8 cellular contexts compared by ENCODE assay signal in the genomic region with DNA sequence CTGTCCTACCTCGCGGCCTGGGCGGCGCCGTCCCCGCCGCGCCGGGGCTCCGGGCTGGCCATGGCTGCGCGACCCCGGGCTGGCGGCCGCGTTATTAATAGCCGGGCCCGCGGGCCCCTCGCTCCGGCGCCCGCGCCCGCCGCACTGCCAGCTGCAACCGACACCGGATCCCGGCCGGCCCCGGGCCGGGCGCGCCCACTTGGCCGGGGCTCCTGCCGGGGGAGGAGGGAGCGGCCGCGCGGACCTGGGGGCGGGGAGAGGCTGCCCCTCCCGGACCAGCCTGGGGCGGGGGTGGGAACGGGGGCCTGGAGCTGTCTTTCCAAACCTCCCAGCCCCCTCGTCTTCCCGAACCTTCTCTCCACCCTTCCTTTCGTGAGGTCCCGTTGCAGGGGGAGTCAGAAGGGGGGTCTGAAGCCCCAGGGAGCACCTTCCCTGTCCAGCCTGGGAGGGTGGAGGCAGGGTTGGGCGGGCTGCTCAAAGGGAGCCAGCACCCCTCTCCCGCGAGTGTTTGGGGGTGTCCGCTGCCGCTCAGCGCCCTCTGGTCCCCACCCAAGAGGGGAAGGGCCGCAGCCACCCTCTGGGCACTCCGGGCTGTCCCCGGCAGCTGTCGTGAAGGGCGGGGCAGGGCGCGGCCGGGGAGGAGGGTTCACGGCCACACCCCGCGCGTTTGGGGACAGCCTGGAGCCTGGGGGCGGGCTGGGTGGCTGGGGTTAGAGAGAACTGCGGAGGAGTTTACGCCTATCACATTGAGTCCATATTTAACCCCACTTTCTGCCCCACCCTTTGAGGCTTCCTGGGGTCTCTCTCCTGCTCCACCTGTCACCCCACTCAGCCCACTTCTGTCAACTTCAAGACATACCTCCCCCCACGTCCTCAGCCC. TPM values are rescaled to one million over a fixed set of nuclear protein-coding genes. Genes with fewer than 3 reads are reported as not detected.
DNase-seq lines count a peak whose midpoint lies in the region; ATAC-seq and TF ChIP-seq lines count a peak whose summit lies in the region.

TSS of gene SYNC (minus strand) at position 172 of the 880 bp plus-strand sequence. CDS start at position 62, 110 bp downstream.

- H3K9me3 ChIP-seq in CD8-positive, alpha-beta memory T cell (ENCODE audit: low read length) = no peaks in the 10 kb centered on the region
- H3K9me3 ChIP-seq in HUES64 (ENCODE audit: insufficient read depth, low read depth, low read length) = no peaks in the 10 kb centered on the region
- H3K9me3 ChIP-seq in parathyroid adenoma (ENCODE audit: control insufficient read depth, low read length) = no peaks in the 10 kb centered on the region

- H3K36me3 Mint-ChIP-seq in CD8-positive, alpha-beta memory T cell = peaks cover 0 to 3% (median 0%) of the 10 kb centered on the region in 3 donors

- DNase-seq in CD8-positive, alpha-beta memory T cell = no peak
- DNase-seq in amniotic stem cell (lab: John Stamatoyannopoulos, UW) = peak; percentile 55
- peak; percentile 82 for DNase-seq in cardiac septum (ENCODE audit: low spot score)

- CTCF ChIA-PET in CD8-positive, alpha-beta memory T cell (lab: Charles Lee) = interaction anchor here (2.9 kb wide), 1 partner anchor 9 kb away, joined by 14 read pairs; no protein-coding TSS in a partner anchor

- peaks cover 22% of the 10 kb centered on the region for H3K27me3 ChIP-seq in CD8-positive, alpha-beta memory T cell (ENCODE audit: insufficient read depth, low read length, poor library complexity, severe bottlenecking)
- H3K27me3 ChIP-seq in HUES64 (ENCODE audit: insufficient read depth, low read length) (peaks cover 34% of the 10 kb centered on the region), parathyroid adenoma (ENCODE audit: control insufficient read depth, insufficient read depth, low read length) (no peaks in the 10 kb centered on the region)

- peaks cover 7 to 13% (median 11%) of the 10 kb centered on the region in 3 donors for H3K4me1 Mint-ChIP-seq in CD8-positive, alpha-beta memory T cell

- intact Hi-C loops in cardiac septum (cut with DNase I) = loop anchor here (2.0 kb wide), 1 partner anchor 52 kb away; the partner anchor contains the start of genes RBBP4 and ZBTB8OS

- H3K27me3 Mint-ChIP-seq in CD8-positive, alpha-beta memory T cell = peaks cover 29 to 46% of the 10 kb centered on the region in 2 donors

- H3K36me3 ChIP-seq in CD8-positive, alpha-beta memory T cell (ENCODE audit: insufficient read depth, low read length) = no peaks in the 10 kb centered on the region
- H3K36me3 ChIP-seq in HUES64 (ENCODE audit: insufficient read depth, low read length) (no peaks in the 10 kb centered on the region), parathyroid adenoma (ENCODE audit: control insufficient read depth, insufficient read depth, low read length) (no peaks in the 10 kb centered on the region)

- ATAC-seq in HG02642 (IDR thresholded peaks at IDR 0.05; ENCODE audit: poor library complexity, unreplicated experiment) (no peak), HG03439 (IDR thresholded peaks at IDR 0.05; ENCODE audit: unreplicated experiment) (no peak), HG03039 (IDR thresholded peaks at IDR 0.05; ENCODE audit: unreplicated experiment) (no peak)

- H3K4me2 ChIP-seq in parathyroid adenoma (ENCODE audit: low read length) = peak within 1 kb of the TSS; percentile 88

- peak within 1 kb of the TSS; percentile 39 for H3K27ac ChIP-seq in CD8-positive, alpha-beta memory T cell (ENCODE audit: low read depth, low read length)
- H3K27ac ChIP-seq in HUES64 (ENCODE audit: low read depth, low read length) (no peak within 1 kb of the TSS), parathyroid adenoma (peak within 1 kb of the TSS; percentile 29)

- no peak for TF ChIP-seq CTCF in parathyroid adenoma (IDR thresholded peaks at IDR 0.05)

- 1% methylated on average over 61 of the region's 70 CpGs for WGBS in HUES64

- POLR2A ChIA-PET in CD8-positive, alpha-beta memory T cell (lab: Charles Lee) = no interaction called here

- no peaks in the 10 kb centered on the region for H3K79me2 ChIP-seq in parathyroid adenoma

- H3K9me3 Mint-ChIP-seq in CD8-positive, alpha-beta memory T cell = no peaks in the 10 kb centered on the region

- H3K4me3 Mint-ChIP-seq in CD8-positive, alpha-beta memory T cell = peak within 1 kb of the TSS; percentile 18 to 72 (median 66)

- H3K4me1 ChIP-seq in CD8-positive, alpha-beta memory T cell (ENCODE audit: insufficient read depth, low read length) = peaks cover 8% of the 10 kb centered on the region
- peaks cover 9% of the 10 kb centered on the region for H3K4me1 ChIP-seq in HUES64 (ENCODE audit: insufficient read depth, low read length)
- peaks cover 2% of the 10 kb centered on the region for H3K4me1 ChIP-seq in parathyroid adenoma

- peak within 1 kb of the TSS; percentile 83 for H2AFZ ChIP-seq in parathyroid adenoma

- H3K9ac ChIP-seq in HUES64 (ENCODE audit: low read depth, low read length) (no peak within 1 kb of the TSS), parathyroid adenoma (no peak within 1 kb of the TSS)

- peak within 1 kb of the TSS in 2 of 8 donors; percentile 17 to 97 for H3K27ac Mint-ChIP-seq in CD8-positive, alpha-beta memory T cell

- H3K4me3 ChIP-seq in CD8-positive, alpha-beta memory T cell (ENCODE audit: low read length) = no peak within 1 kb of the TSS
- H3K4me3 ChIP-seq in HUES64 (ENCODE audit: low read length) = peak within 1 kb of the TSS; percentile 60
- peak within 1 kb of the TSS; percentile 56 for H3K4me3 ChIP-seq in parathyroid adenoma (ENCODE audit: low read depth, low read length)

RNA-seq across cellular contexts. Expression of gene SYNC, which starts in this region (rescaled TPM):
- not detected for total RNA-seq in CD8-positive, alpha-beta memory T cell
- polyA plus RNA-seq in CD8-positive, alpha-beta memory T cell = not detected
- polyA plus RNA-seq in HUES64 (2013, experiment 1 of 2) = 0.05 TPM
- polyA plus RNA-seq in HUES64 (2013, experiment 2 of 2) = not detected
- total RNA-seq in cardiac septum = 18.2 TPM

Comparison
In these comparisons a context has a peak if more than half of its experiments do, and no peak if none do; other contexts are left out.
1. RNA of gene SYNC (total RNA-seq): 18.2 TPM in cardiac septum (single experiment); not detected in CD8-positive, alpha-beta memory T cell; every median in the first group is over 10 times any median in the second.
2. DNase-seq: peak in amniotic stem cell (single experiment) and cardiac septum (single experiment); none in CD8-positive, alpha-beta memory T cell (0 of 5).